In the genomic region with DNA sequence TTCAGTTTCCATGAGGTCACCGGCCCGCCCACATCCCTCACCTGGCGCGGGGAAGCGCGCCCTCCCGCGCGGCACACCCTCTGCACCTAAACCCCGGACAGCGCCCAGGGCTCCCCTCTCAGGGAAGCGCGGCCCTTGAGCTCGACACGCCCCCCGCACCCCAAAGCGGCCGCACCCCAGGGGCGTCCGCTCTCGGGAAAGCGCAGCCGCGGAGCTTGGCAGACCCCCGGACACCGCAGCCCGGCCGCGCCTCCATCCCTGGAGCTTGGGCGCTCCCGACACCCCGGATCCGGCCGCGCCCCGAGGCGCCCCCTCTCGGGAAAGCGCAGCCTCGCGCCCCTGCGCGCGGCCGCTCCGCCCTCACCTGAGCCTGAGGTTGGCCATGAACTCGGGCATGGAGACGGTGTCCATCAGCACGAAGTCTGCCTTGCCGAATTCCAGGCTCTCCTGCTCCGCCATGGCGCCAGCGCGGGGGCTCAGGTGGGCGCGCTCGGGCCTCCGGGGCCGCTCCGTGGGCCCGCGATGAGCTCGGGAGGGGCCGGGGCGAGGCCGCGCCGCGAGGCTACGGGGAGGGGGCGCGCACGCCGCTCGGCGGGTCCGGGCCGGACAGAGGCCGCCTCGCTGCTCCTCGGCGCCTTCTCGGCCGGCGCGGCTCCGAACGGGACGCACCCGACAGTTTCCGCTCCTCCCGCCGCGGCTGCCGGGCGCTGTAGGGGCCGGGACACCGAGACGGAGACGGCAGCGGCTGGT, we compare ENCODE assay signal across 8 cellular contexts. TPM values are rescaled to one million over a fixed set of nuclear protein-coding genes. Genes with fewer than 3 reads are reported as not detected.
DNase-seq lines count a peak whose midpoint lies in the region; ATAC-seq and TF ChIP-seq lines count a peak whose summit lies in the region.

TSS of gene MYO1D (minus strand) at position 711 of the 750 bp plus-strand sequence. CDS start at position 459, 252 bp downstream.

- under 1% methylated on average over 101 of the region's 101 CpGs for WGBS in urinary bladder

- H3K27ac ChIP-seq in RWPE2 (ENCODE audit: poor library complexity, severe bottlenecking) (peak within 1 kb of the TSS; percentile 81), urinary bladder (ENCODE audit: low read depth) (peak within 1 kb of the TSS; percentile 98)

- H3K4me1 Mint-ChIP-seq in activated naive CD4-positive, alpha-beta T cell treated with anti-CD3 and anti-CD28 coated beads, Interleukin-2, amount 50 U/mL, for 24 hours, result peaks cover 15% of the 10 kb centered on the region

- DNase-seq in Ammon's horn (ENCODE audit: low spot score), result peak; percentile 27
- peak; percentile 80 for DNase-seq in RWPE2 (ENCODE audit: low spot score)
- DNase-seq in left cardiac atrium, result peak; percentile 60
- DNase-seq in putamen (ENCODE audit: low spot score), result peak; percentile 43

- peak within 1 kb of the TSS; percentile 89 for H3K27ac Mint-ChIP-seq in activated naive CD4-positive, alpha-beta T cell treated with anti-CD3 and anti-CD28 coated beads, Interleukin-2, amount 50 U/mL, for 24 hours

- no peaks in the 10 kb centered on the region for H3K9me3 Mint-ChIP-seq in activated naive CD4-positive, alpha-beta T cell treated with anti-CD3 and anti-CD28 coated beads, Interleukin-2, amount 50 U/mL, for 24 hours

- H3K36me3 ChIP-seq in RWPE2 (ENCODE audit: low read depth), result 0 out of 2 replicates have a peak, but pooled peaks cover 4% of the 10 kb centered on the region
- no peaks in the 10 kb centered on the region for H3K36me3 ChIP-seq in urinary bladder (ENCODE audit: insufficient read depth)

- H3K9me3 ChIP-seq in RWPE2 (ENCODE audit: severe bottlenecking), result no peaks in the 10 kb centered on the region

- H3K27me3 Mint-ChIP-seq in activated naive CD4-positive, alpha-beta T cell treated with anti-CD3 and anti-CD28 coated beads, Interleukin-2, amount 50 U/mL, for 24 hours, result no peaks in the 10 kb centered on the region

- H3K4me1 ChIP-seq in RWPE2 (ENCODE audit: insufficient read depth, poor library complexity, severe bottlenecking), result peaks cover 12% of the 10 kb centered on the region
- H3K4me1 ChIP-seq in urinary bladder (ENCODE audit: insufficient read depth), result no peaks in the 10 kb centered on the region

- no peaks in the 10 kb centered on the region for H3K36me3 Mint-ChIP-seq in activated naive CD4-positive, alpha-beta T cell treated with anti-CD3 and anti-CD28 coated beads, Interleukin-2, amount 50 U/mL, for 24 hours

- ATAC-seq in GM19035 (IDR thresholded peaks at IDR 0.05; ENCODE audit: unreplicated experiment) (peak; percentile 66), HG03354 (IDR thresholded peaks at IDR 0.05; ENCODE audit: poor library complexity, severe bottlenecking, unreplicated experiment) (peak; percentile 64), RWPE2 (ENCODE audit: low read depth) (peak; percentile 81), left cardiac atrium (peak; percentile 38 to 59)

- peak within 1 kb of the TSS; percentile 95 for H3K4me3 Mint-ChIP-seq in activated naive CD4-positive, alpha-beta T cell treated with anti-CD3 and anti-CD28 coated beads, Interleukin-2, amount 50 U/mL, for 24 hours

- TF ChIP-seq CTCF in RWPE2 (IDR thresholded peaks at IDR 0.05; ENCODE audit: poor library complexity, severe bottlenecking), result no peak

- intact Hi-C loops in left cardiac atrium (cut with DNase I), result loop anchor here (1.0 to 5.0 kb wide), 3 partner anchors 32 to 94 kb away; no protein-coding TSS in a partner anchor

- peak within 1 kb of the TSS; percentile 77 for H3K4me3 ChIP-seq in RWPE2 (ENCODE audit: severe bottlenecking)
- peak within 1 kb of the TSS; percentile 100 for H3K4me3 ChIP-seq in urinary bladder (ENCODE audit: low read depth, low read length)

- no peaks in the 10 kb centered on the region for H3K27me3 ChIP-seq in RWPE2 (ENCODE audit: insufficient read depth, poor library complexity, severe bottlenecking)

RNA-seq across cellular contexts. Expression of gene MYO1D, which starts in this region (rescaled TPM):
- total RNA-seq in left cardiac atrium (10 to 100 TPM in 1 of 2 donors, 1 to 10 TPM in 1; 9.5 to 21.8 TPM), urinary bladder (31.7 TPM)
- 18.7 TPM for polyA plus RNA-seq in urinary bladder

Comparison
In these comparisons a context has a peak if more than half of its experiments do, and no peak if none do; other contexts are left out.
1. Peak in every context shown above with its lines: DNase-seq, ATAC-seq, H3K4me3 ChIP-seq and H3K27ac ChIP-seq.
2. DNase-seq: peak in every context shown above with its lines; median percentile 80 in RWPE2; 60 in left cardiac atrium; 43 in putamen; 27 in Ammon's horn.